14 cellular contexts compared by ENCODE assay signal in genomic region chr3:107641572-107642307, GRCh38.
A peak's percentile ranks its signal among the peaks of the same experiment; 100 is the strongest.
DNase-seq lines count a peak whose midpoint lies in the region; ATAC-seq and TF ChIP-seq lines count a peak whose summit lies in the region.
"Had no signal": no experiment of that assay in that cellular context is flagged by ENCODE, and none has a peak within 500 bp of the region (broad histone marks: within the 10 kb centered on the region; RNA-seq: fewer than 3 reads in every experiment).

No MANE protein-coding gene starts in this region.

- no peak overlapping the region for H3K4me3 ChIP-seq in GM12865 (ENCODE audit: low read depth, low read length)
- H3K4me3 ChIP-seq: stomach had no signal

- no peak for TF ChIP-seq CTCF in GM12865 (IDR thresholded peaks at IDR 0.05; ENCODE audit: insufficient read depth, low read depth, low read length, missing control alignments)

- ATAC-seq in GM21447 (IDR thresholded peaks at IDR 0.05; ENCODE audit: unreplicated experiment) (peak; percentile 65), HG03469 (IDR thresholded peaks at IDR 0.05; ENCODE audit: unreplicated experiment) (peak; percentile 66)
- ATAC-seq: naive thymus-derived CD4-positive, alpha-beta T cell had no signal

- peak; percentile 20 for DNase-seq in GM12865 (ENCODE audit: low read depth)
- peak; percentile 24 for DNase-seq in foreskin melanocyte
- no peak for DNase-seq in NCI-H2171 treated with DMSO at 0.1 percent for 48 hours (lab: John Stamatoyannopoulos, UW)
- no peak for DNase-seq in T-helper 1 cell
- DNase-seq in NCI-H82 (lab: John Stamatoyannopoulos, UW) = no peak
- DNase-seq in Kasumi-1 (lab: John Stamatoyannopoulos, UW) = no peak
- DNase-seq: amygdala; CD4-positive, CD25-positive, alpha-beta regulatory T cell; effector CD8-positive, alpha-beta T cell; naive thymus-derived CD4-positive, alpha-beta T cell; NCI-H345; stomach had no signal

Comparison
In these comparisons a context has a peak if more than half of its experiments do, and no peak if none do; other contexts are left out.
1. DNase-seq: peak in GM12865 (single experiment) and foreskin melanocyte (single experiment); none in NCI-H2171 treated with DMSO at 0.1 percent for 48 hours (single experiment), T-helper 1 cell (0 of 5), NCI-H82 (single experiment) and Kasumi-1 (0 of 2).